ENCODE assay signal across 9 cellular contexts in genomic region chrX:119015407-119016242, GRCh38. TPM values are rescaled to one million over a fixed set of nuclear protein-coding genes. Genes with fewer than 3 reads are reported as not detected.
DNase-seq lines count a peak whose midpoint lies in the region; ATAC-seq and TF ChIP-seq lines count a peak whose summit lies in the region.
"Had no signal": no experiment of that assay in that cellular context is flagged by ENCODE, and none has a peak within 500 bp of the region (broad histone marks: within the 10 kb centered on the region; RNA-seq: fewer than 3 reads in every experiment).

No MANE protein-coding gene starts in this region.

- H3K27ac ChIP-seq in lower lobe of right lung (no peak overlapping the region), aorta (ENCODE audit: low read depth in 1 of 2, low read length in 2 of 2) (no peak overlapping the region)
- no peak overlapping the region for H3K27ac ChIP-seq in effector memory CD4-positive, alpha-beta T cell (ENCODE audit: insufficient read depth, low read length, poor library complexity, severe bottlenecking)
- H3K27ac ChIP-seq: VCaP had no signal

- peak; percentile 97 for ATAC-seq in GM21723 (IDR thresholded peaks at IDR 0.05; ENCODE audit: unreplicated experiment)
- ATAC-seq in activated naive CD8-positive, alpha-beta T cell treated with anti-CD3 and anti-CD28 coated beads, Interleukin-2, amount 50 U/mL, for 24 hours, result peak; percentile 96
- peak; percentile 72 to 75 for ATAC-seq in lower lobe of right lung
- ATAC-seq in aorta (ENCODE audit: low FRiP score), result no peak

- intact Hi-C loops in lower lobe of right lung (cut with DNase I) (no loop called here), aorta (cut with DNase I) (no loop called here)

- no peaks in the 10 kb centered on the region for H3K4me1 ChIP-seq in lower lobe of right lung
- H3K4me1 ChIP-seq in aorta (ENCODE audit: control insufficient read depth in 1 of 2, insufficient read depth in 2 of 2, low read length in 2 of 2), result no peaks in the 10 kb centered on the region
- no peaks in the 10 kb centered on the region for H3K4me1 ChIP-seq in effector memory CD4-positive, alpha-beta T cell (ENCODE audit: control insufficient read depth, insufficient read depth, low read length, poor library complexity, severe bottlenecking)

- 60 to 64% methylated on average over 7 of the region's 7 CpGs for WGBS in aorta, 2 donors

- H3K27me3 ChIP-seq in lower lobe of right lung (ENCODE audit: low read depth) (no peaks in the 10 kb centered on the region), aorta (ENCODE audit: control insufficient read depth in 1 of 2, insufficient read depth in 2 of 2, low read length in 1 of 2) (no peaks in the 10 kb centered on the region)
- no peaks in the 10 kb centered on the region for H3K27me3 ChIP-seq in effector memory CD4-positive, alpha-beta T cell (replicated peaks; ENCODE audit: control insufficient read depth, insufficient read depth, low read length, poor library complexity, severe bottlenecking)

- peaks cover 53% of the 10 kb centered on the region for H3K36me3 ChIP-seq in lower lobe of right lung
- H3K36me3 ChIP-seq in aorta (ENCODE audit: control insufficient read depth in 1 of 2, insufficient read depth in 2 of 2, low read length in 1 of 2), result peaks cover 6 to 7% of the 10 kb centered on the region in 2 donors
- H3K36me3 ChIP-seq in effector memory CD4-positive, alpha-beta T cell (ENCODE audit: control insufficient read depth, insufficient read depth, low read length), result no peaks in the 10 kb centered on the region

- peaks cover 21% of the 10 kb centered on the region for H3K4me1 Mint-ChIP-seq in activated naive CD8-positive, alpha-beta T cell treated with anti-CD3 and anti-CD28 coated beads, Interleukin-2, amount 50 U/mL, for 24 hours

- TF ChIP-seq CTCF in GM13977 (IDR thresholded peaks at IDR 0.05; ENCODE audit: extremely low read depth, insufficient read depth, missing control alignments), result no peak
- no peak for TF ChIP-seq CTCF in lower lobe of right lung (IDR thresholded peaks at IDR 0.05)

- DNase-seq in GM13977 (ENCODE audit: low spot score) (peak; percentile 31), KBM-7 (peak; percentile 84), lower lobe of right lung (peak; percentile 53), aorta (peak; percentile 81 to 82), medulla oblongata (ENCODE audit: extremely low spot score) (no peak)
- DNase-seq in activated naive CD8-positive, alpha-beta T cell treated with anti-CD3 and anti-CD28 coated beads, Interleukin-2, amount 50 U/mL, for 24 hours, result peak; percentile 37
- no peak for DNase-seq in effector memory CD4-positive, alpha-beta T cell

- no peaks in the 10 kb centered on the region for H3K9me3 ChIP-seq in lower lobe of right lung
- H3K9me3 ChIP-seq in aorta (ENCODE audit: control insufficient read depth, low read length), result no peaks in the 10 kb centered on the region
- no peaks in the 10 kb centered on the region for H3K9me3 ChIP-seq in effector memory CD4-positive, alpha-beta T cell (ENCODE audit: control insufficient read depth, low read length)

- H3K27ac Mint-ChIP-seq in activated naive CD8-positive, alpha-beta T cell treated with anti-CD3 and anti-CD28 coated beads, Interleukin-2, amount 50 U/mL, for 24 hours, result peak overlapping the region; percentile 44

- in situ Hi-C loops in GM13977 (cut with MboI; ENCODE audit: low pct_unique_long_range_greater_than_20kb, low sequenced_read_pairs, unreplicated experiment) (no loop called here), KBM-7 (cut with MboI; ENCODE audit: low pct_unique_long_range_greater_than_20kb, low sequenced_read_pairs) (no loop called here)

- H3K9me3 Mint-ChIP-seq in activated naive CD8-positive, alpha-beta T cell treated with anti-CD3 and anti-CD28 coated beads, Interleukin-2, amount 50 U/mL, for 24 hours, result no peaks in the 10 kb centered on the region

- H3K27me3 Mint-ChIP-seq in activated naive CD8-positive, alpha-beta T cell treated with anti-CD3 and anti-CD28 coated beads, Interleukin-2, amount 50 U/mL, for 24 hours, result no peaks in the 10 kb centered on the region

- H3K4me3 ChIP-seq in lower lobe of right lung (no peak overlapping the region), aorta (ENCODE audit: low read length in 2 of 2) (no peak overlapping the region)
- H3K4me3 ChIP-seq in effector memory CD4-positive, alpha-beta T cell (ENCODE audit: insufficient read depth, low read depth, low read length, poor library complexity, severe bottlenecking), result no peak overlapping the region

- H3K4me3 Mint-ChIP-seq in activated naive CD8-positive, alpha-beta T cell treated with anti-CD3 and anti-CD28 coated beads, Interleukin-2, amount 50 U/mL, for 24 hours, result no peak overlapping the region

- peaks cover 13% of the 10 kb centered on the region for H3K36me3 Mint-ChIP-seq in activated naive CD8-positive, alpha-beta T cell treated with anti-CD3 and anti-CD28 coated beads, Interleukin-2, amount 50 U/mL, for 24 hours (ENCODE audit: low read depth)

RNA-seq across cellular contexts. Expression of gene LONRF3, which starts 41.2 kb away (rescaled TPM):
- total RNA-seq in lower lobe of right lung (27.6 TPM), aorta (1 to 10 TPM; 4.7 to 8.4 TPM)
- 1 to 10 TPM; 2.8 to 3.7 TPM for polyA plus RNA-seq in aorta

RNA-seq across cellular contexts. Expression of gene CT47C1, which starts 57.2 kb away (rescaled TPM):
- total RNA-seq in lower lobe of right lung (not detected), aorta (not detected)
- not detected for polyA plus RNA-seq in aorta

Comparison
In these comparisons a context has a peak if more than half of its experiments do, and no peak if none do; other contexts are left out.
1. DNase-seq: peak in GM13977 (single experiment), KBM-7 (single experiment), activated naive CD8-positive, alpha-beta T cell treated with anti-CD3 and anti-CD28 coated beads, Interleukin-2, amount 50 U/mL, for 24 hours (single experiment), lower lobe of right lung (single experiment) and aorta (2 of 2); none in medulla oblongata (single experiment) and effector memory CD4-positive, alpha-beta T cell (0 of 3).